In genomic region chr22:38705235-38706100, GRCh38 we compare ENCODE assay signal across 8 cellular contexts. TPM values are rescaled to one million over a fixed set of nuclear protein-coding genes. Genes with fewer than 3 reads are reported as not detected.
DNase-seq lines count a peak whose midpoint lies in the region; ATAC-seq and TF ChIP-seq lines count a peak whose summit lies in the region.

Gene GTPBP1 (plus strand): TSS chr22:38705944. CDS start chr22:38705956, 12 bp downstream.

- peaks cover 43 to 62% (median 57%) of the 10 kb centered on the region in 6 donors for H3K4me1 ChIP-seq in spleen

- peak in 7 of 11 experiments; percentile 9 to 73 (median 53) for TF ChIP-seq CTCF in spleen (IDR thresholded peaks at IDR 0.05 in 8 of 11, conservative IDR thresholded peaks at IDR 0.05 in 3 of 11)

- peak within 1 kb of the TSS; percentile 93 to 99 (median 98) for H3K27ac ChIP-seq in spleen

- DNase-seq in AG08396 (ENCODE audit: low spot score) (peak; percentile 98), NCI-H345 treated with DMSO at 0.1 percent for 48 hours (lab: John Stamatoyannopoulos, UW; ENCODE audit: unreplicated experiment) (peak; percentile 99), inferior parietal cortex (ENCODE audit: extremely low spot score) (peak; percentile 100), spleen (peak; percentile 98)
- DNase-seq in activated CD4-positive, CD25-positive, alpha-beta regulatory T cell (lab: John Stamatoyannopoulos, UW) = peak; percentile 94 to 99 (median 98)
- DNase-seq in central memory CD4-positive, alpha-beta T cell = peak; percentile 99

- H3K36me3 ChIP-seq in spleen = peaks cover 0 to 21% (median 1%) of the 10 kb centered on the region in 6 donors

- H3K27me3 ChIP-seq in spleen (replicated peaks in 1 of 7) = no peaks in the 10 kb centered on the region

- WGBS in spleen, 5 donors = 0% methylated on average over 44 to 55 of the region's 55 CpGs

- TF ChIP-seq POLR2A in spleen (IDR thresholded peaks at IDR 0.05) = peak in 2 of 3 donors; percentile 70 to 84

- ATAC-seq in GM19023 (IDR thresholded peaks at IDR 0.05; ENCODE audit: unreplicated experiment) (peak; percentile 69), HG03280 (IDR thresholded peaks at IDR 0.05; ENCODE audit: unreplicated experiment) (peak; percentile 67)

- H3K4me3 ChIP-seq in spleen = peak within 1 kb of the TSS; percentile 76 to 94 (median 86)

- no peaks in the 10 kb centered on the region for H3K9me3 ChIP-seq in spleen

- intact Hi-C loops in spleen (cut with DNase I; ENCODE audit: low total_unique reads) = no loop called here

RNA-seq across cellular contexts. Expression of gene GTPBP1, which starts in this region (rescaled TPM):
- total RNA-seq in spleen = 100 to 1,000 TPM in 2 of 7 donors, 10 to 100 TPM in 5; 76.3 to 134 (median 98.8) TPM
- polyA plus RNA-seq in spleen = 10 to 100 TPM in 1 of 3 donors, 1 to 10 TPM in 2; 9.7 to 31.9 (median 9.9) TPM

Comparison
In these comparisons a context has a peak if more than half of its experiments do, and no peak if none do; other contexts are left out.
1. Peak in every context shown above with its lines: DNase-seq, ATAC-seq, H3K4me3 ChIP-seq and H3K27ac ChIP-seq.